1 cellular context compared by ENCODE assay signal in genomic region chr15:44979617-44980339, GRCh38.
TF ChIP-seq lines count a peak whose summit lies in the region.

No MANE protein-coding gene starts in this region.

TF ChIP-seq in HepG2, 621 proteins besides CTCF, POLR2A, EP300 and RAD21 (continued from another document and continues in another):
- TF ChIP-seq MEF2D (CRISPR knock-in tag; IDR thresholded peaks at IDR 0.05) (peak; percentile 77; the same call in 1 of the 2 replicates), HMG20B (CRISPR knock-in tag; conservative IDR thresholded peaks at IDR 0.05) (0 out of 2 replicates have a peak, but pooled peaks have one; percentile 23), ISL2 (CRISPR knock-in tag; IDR thresholded peaks at IDR 0.05) (peak; percentile 91), ZNF12 (CRISPR knock-in tag; IDR thresholded peaks at IDR 0.05) (0 out of 2 replicates have a peak, but pooled peaks have one; percentile 47), BCL6 (CRISPR knock-in tag; IDR thresholded peaks at IDR 0.05) (peak; percentile 76), KDM6A (CRISPR knock-in tag; IDR thresholded peaks at IDR 0.05; ENCODE audit: low read depth) (peak; percentile 65; the same call in 1 of the 2 replicates), ZNF574 (CRISPR knock-in tag; IDR thresholded peaks at IDR 0.05) (peak; percentile 40), ZNF331 (CRISPR knock-in tag; IDR thresholded peaks at IDR 0.05) (peak; percentile 38; the same call in 1 of the 2 replicates), ZNF362 (CRISPR knock-in tag; IDR thresholded peaks at IDR 0.05; ENCODE audit: borderline replicate concordance) (peak; percentile 77; the same call in 1 of the 2 replicates), KAT8 (CRISPR knock-in tag; IDR thresholded peaks at IDR 0.05) (0 out of 2 replicates have a peak, but pooled peaks have one; percentile 45), ZNF878 (CRISPR knock-in tag; IDR thresholded peaks at IDR 0.05) (peak; percentile 51; the same call in 1 of the 2 replicates), HNF4A (CRISPR knock-in tag; IDR thresholded peaks at IDR 0.05) (peak; percentile 91), KLF16 (CRISPR knock-in tag; IDR thresholded peaks at IDR 0.05) (peak in 1 of 2 experiments; percentile 37; a peak in 1 of 4 replicates), FOXK1 (CRISPR knock-in tag; IDR thresholded peaks at IDR 0.05; ENCODE audit: borderline replicate concordance, low read depth) (peak; percentile 69; the same call in 1 of the 2 replicates), NCOA2 (CRISPR knock-in tag; IDR thresholded peaks at IDR 0.05) (peak; percentile 89), ZFY (CRISPR knock-in tag; IDR thresholded peaks at IDR 0.05) (peak; percentile 36; the same call in 1 of the 2 replicates), PPARG (CRISPR knock-in tag; conservative IDR thresholded peaks at IDR 0.05) (0 out of 2 replicates have a peak, but pooled peaks have one; percentile 45), BORCS8-MEF2B (CRISPR knock-in tag; IDR thresholded peaks at IDR 0.05) (peak; percentile 41; the same call in 1 of the 2 replicates), ZBTB7A (CRISPR knock-in tag; IDR thresholded peaks at IDR 0.05) (peak; percentile 99), RFXAP (CRISPR knock-in tag; IDR thresholded peaks at IDR 0.05; ENCODE audit: borderline replicate concordance) (0 out of 2 replicates have a peak, but pooled peaks have one; percentile 35), FOXO1 (CRISPR knock-in tag; IDR thresholded peaks at IDR 0.05) (peak; percentile 90), CEBPG (CRISPR knock-in tag; IDR thresholded peaks at IDR 0.05) (peak; percentile 82), NFIC (IDR thresholded peaks at IDR 0.05; ENCODE audit: low read length) (peak; percentile 63; the same call in 1 of the 2 replicates), REPIN1 (CRISPR knock-in tag; IDR thresholded peaks at IDR 0.05; ENCODE audit: borderline replicate concordance, low read depth) (peak; percentile 71; the same call in 1 of the 2 replicates), SP5 (CRISPR knock-in tag; IDR thresholded peaks at IDR 0.05; ENCODE audit: borderline replicate concordance, low read depth) (peak; percentile 36; the same call in 1 of the 2 replicates), ZFP1 (CRISPR knock-in tag; IDR thresholded peaks at IDR 0.05) (peak; percentile 83; the same call in 1 of the 2 replicates), TBX2 (CRISPR knock-in tag; IDR thresholded peaks at IDR 0.05; ENCODE audit: borderline replicate concordance) (peak; percentile 84), TCF7 (IDR thresholded peaks at IDR 0.05; ENCODE audit: low read depth) (peak; percentile 71; the same call in 1 of the 2 replicates), NR2F2 (IDR thresholded peaks at IDR 0.05; ENCODE audit: borderline replicate concordance, low read depth) (0 out of 2 replicates have a peak, but pooled peaks have one; percentile 18), MTA1 (CRISPR knock-in tag; IDR thresholded peaks at IDR 0.05; ENCODE audit: borderline replicate concordance) (peak; percentile 25; the same call in 1 of the 2 replicates), FOXA3 (CRISPR knock-in tag; IDR thresholded peaks at IDR 0.05) (peak; percentile 90), SOX13 (IDR thresholded peaks at IDR 0.05) (0 out of 2 replicates have a peak, but pooled peaks have one; percentile 33), SOX13 (CRISPR knock-in tag; conservative IDR thresholded peaks at IDR 0.05 in 1 of 2, IDR thresholded peaks at IDR 0.05 in 1 of 2) (peak in 1 of 2 experiments; percentile 88; a peak in 2 of 4 replicates), ZNF747 (CRISPR knock-in tag; IDR thresholded peaks at IDR 0.05; ENCODE audit: borderline replicate concordance) (0 out of 2 replicates have a peak, but pooled peaks have one; percentile 25), POGZ (CRISPR knock-in tag; IDR thresholded peaks at IDR 0.05) (peak; percentile 44), PHF21A (CRISPR knock-in tag; IDR thresholded peaks at IDR 0.05) (peak; percentile 95), ZBTB8A (CRISPR knock-in tag; IDR thresholded peaks at IDR 0.05; ENCODE audit: borderline replicate concordance, low read depth) (peak; percentile 73; the same call in 1 of the 2 replicates)
- TF ChIP-seq, protein P1, sequence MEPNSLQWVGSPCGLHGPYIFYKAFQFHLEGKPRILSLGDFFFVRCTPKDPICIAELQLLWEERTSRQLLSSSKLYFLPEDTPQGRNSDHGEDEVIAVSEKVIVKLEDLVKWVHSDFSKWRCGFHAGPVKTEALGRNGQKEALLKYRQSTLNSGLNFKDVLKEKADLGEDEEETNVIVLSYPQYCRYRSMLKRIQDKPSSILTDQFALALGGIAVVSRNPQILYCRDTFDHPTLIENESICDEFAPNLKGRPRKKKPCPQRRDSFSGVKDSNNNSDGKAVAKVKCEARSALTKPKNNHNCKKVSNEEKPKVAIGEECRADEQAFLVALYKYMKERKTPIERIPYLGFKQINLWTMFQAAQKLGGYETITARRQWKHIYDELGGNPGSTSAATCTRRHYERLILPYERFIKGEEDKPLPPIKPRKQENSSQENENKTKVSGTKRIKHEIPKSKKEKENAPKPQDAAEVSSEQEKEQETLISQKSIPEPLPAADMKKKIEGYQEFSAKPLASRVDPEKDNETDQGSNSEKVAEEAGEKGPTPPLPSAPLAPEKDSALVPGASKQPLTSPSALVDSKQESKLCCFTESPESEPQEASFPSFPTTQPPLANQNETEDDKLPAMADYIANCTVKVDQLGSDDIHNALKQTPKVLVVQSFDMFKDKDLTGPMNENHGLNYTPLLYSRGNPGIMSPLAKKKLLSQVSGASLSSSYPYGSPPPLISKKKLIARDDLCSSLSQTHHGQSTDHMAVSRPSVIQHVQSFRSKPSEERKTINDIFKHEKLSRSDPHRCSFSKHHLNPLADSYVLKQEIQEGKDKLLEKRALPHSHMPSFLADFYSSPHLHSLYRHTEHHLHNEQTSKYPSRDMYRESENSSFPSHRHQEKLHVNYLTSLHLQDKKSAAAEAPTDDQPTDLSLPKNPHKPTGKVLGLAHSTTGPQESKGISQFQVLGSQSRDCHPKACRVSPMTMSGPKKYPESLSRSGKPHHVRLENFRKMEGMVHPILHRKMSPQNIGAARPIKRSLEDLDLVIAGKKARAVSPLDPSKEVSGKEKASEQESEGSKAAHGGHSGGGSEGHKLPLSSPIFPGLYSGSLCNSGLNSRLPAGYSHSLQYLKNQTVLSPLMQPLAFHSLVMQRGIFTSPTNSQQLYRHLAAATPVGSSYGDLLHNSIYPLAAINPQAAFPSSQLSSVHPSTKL (CRISPR knock-in tag; IDR thresholded peaks at IDR 0.05) = peak; percentile 90
- TF ChIP-seq, protein P2, sequence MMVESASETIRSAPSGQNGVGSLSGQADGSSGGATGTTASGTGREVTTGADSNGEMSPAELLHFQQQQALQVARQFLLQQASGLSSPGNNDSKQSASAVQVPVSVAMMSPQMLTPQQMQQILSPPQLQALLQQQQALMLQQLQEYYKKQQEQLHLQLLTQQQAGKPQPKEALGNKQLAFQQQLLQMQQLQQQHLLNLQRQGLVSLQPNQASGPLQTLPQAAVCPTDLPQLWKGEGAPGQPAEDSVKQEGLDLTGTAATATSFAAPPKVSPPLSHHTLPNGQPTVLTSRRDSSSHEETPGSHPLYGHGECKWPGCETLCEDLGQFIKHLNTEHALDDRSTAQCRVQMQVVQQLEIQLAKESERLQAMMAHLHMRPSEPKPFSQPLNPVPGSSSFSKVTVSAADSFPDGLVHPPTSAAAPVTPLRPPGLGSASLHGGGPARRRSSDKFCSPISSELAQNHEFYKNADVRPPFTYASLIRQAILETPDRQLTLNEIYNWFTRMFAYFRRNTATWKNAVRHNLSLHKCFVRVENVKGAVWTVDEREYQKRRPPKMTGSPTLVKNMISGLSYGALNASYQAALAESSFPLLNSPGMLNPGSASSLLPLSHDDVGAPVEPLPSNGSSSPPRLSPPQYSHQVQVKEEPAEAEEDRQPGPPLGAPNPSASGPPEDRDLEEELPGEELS (CRISPR knock-in tag; IDR thresholded peaks at IDR 0.05) = peak; percentile 93
- TF ChIP-seq, protein P3, sequence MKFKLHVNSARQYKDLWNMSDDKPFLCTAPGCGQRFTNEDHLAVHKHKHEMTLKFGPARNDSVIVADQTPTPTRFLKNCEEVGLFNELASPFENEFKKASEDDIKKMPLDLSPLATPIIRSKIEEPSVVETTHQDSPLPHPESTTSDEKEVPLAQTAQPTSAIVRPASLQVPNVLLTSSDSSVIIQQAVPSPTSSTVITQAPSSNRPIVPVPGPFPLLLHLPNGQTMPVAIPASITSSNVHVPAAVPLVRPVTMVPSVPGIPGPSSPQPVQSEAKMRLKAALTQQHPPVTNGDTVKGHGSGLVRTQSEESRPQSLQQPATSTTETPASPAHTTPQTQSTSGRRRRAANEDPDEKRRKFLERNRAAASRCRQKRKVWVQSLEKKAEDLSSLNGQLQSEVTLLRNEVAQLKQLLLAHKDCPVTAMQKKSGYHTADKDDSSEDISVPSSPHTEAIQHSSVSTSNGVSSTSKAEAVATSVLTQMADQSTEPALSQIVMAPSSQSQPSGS (CRISPR knock-in tag; IDR thresholded peaks at IDR 0.05) = peak; percentile 43; the same call in 1 of the 2 replicates
- TF ChIP-seq, protein P4, sequence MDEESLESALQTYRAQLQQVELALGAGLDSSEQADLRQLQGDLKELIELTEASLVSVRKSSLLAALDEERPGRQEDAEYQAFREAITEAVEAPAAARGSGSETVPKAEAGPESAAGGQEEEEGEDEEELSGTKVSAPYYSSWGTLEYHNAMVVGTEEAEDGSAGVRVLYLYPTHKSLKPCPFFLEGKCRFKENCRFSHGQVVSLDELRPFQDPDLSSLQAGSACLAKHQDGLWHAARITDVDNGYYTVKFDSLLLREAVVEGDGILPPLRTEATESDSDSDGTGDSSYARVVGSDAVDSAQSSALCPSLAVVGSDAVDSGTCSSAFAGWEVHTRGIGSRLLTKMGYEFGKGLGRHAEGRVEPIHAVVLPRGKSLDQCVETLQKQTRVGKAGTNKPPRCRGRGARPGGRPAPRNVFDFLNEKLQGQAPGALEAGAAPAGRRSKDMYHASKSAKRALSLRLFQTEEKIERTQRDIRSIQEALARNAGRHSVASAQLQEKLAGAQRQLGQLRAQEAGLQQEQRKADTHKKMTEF (CRISPR knock-in tag; IDR thresholded peaks at IDR 0.05) = peak; percentile 54; the same call in 1 of the 2 replicates
- TF ChIP-seq, protein P5, sequence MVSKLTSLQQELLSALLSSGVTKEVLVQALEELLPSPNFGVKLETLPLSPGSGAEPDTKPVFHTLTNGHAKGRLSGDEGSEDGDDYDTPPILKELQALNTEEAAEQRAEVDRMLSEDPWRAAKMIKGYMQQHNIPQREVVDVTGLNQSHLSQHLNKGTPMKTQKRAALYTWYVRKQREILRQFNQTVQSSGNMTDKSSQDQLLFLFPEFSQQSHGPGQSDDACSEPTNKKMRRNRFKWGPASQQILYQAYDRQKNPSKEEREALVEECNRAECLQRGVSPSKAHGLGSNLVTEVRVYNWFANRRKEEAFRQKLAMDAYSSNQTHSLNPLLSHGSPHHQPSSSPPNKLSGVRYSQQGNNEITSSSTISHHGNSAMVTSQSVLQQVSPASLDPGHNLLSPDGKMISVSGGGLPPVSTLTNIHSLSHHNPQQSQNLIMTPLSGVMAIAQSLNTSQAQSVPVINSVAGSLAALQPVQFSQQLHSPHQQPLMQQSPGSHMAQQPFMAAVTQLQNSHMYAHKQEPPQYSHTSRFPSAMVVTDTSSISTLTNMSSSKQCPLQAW (CRISPR knock-in tag; IDR thresholded peaks at IDR 0.05) = 0 out of 2 replicates have a peak, but pooled peaks have one; percentile 23
